19 cellular contexts compared by ENCODE assay signal in the genomic region with DNA sequence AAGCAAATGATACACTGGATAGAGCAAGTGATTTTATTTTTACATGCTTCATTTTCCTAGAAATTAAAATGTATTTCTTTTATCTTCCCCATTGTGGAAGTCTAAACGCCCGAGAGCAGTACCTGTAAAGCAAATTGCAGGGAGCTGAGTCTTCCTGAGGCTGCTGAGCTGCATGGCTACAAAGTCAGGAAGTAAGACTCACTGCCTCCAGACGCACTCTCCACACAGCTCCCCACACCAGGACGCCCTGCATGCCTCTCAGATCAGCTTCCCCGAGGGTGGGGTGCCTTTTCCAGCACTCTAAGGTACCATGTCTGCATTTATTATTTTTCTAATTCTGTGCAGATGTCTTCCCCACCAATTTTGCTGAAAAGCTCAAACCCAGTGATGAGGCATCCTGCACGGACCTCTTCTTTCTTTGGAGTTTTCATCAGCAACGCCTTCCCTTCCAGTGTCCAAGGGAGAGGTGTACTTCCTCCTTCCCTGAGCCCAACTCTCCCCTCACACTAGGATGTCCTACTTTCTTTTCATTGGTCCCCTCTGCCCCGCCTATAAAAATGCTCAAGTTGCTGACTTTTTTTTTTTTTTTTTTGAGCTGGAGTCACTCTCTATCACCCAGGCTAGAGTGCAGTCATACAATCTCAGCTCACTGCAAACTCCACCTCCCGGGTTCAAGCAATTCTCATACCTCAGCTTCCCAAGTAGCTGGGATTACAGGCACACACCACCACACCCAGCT.
A peak's percentile ranks its signal among the peaks of the same experiment; 100 is the strongest.
DNase-seq lines count a peak whose midpoint lies in the region; ATAC-seq and TF ChIP-seq lines count a peak whose summit lies in the region.
"Had no signal": no experiment of that assay in that cellular context is flagged by ENCODE, and none has a peak within 500 bp of the region (broad histone marks: within the 10 kb centered on the region; RNA-seq: fewer than 3 reads in every experiment).

No MANE protein-coding gene starts in this region.

- H3K18ac ChIP-seq in H9 (ENCODE audit: insufficient read length, low read depth, low read length) = no peak overlapping the region

- no peak overlapping the region for H3K23ac ChIP-seq in H9 (ENCODE audit: insufficient read length, low read depth, low read length)

- no peaks in the 10 kb centered on the region for H3K27me3 Mint-ChIP-seq in H9 (ENCODE audit: low read depth)
- H3K27me3 Mint-ChIP-seq: B cell had no signal

- H2AFZ ChIP-seq in H9 (ENCODE audit: low read length) = no peak overlapping the region

- H3K27ac Mint-ChIP-seq in H9 = peak overlapping the region; percentile 39 to 86 (median 76); a peak in 5 of 7 replicates
- H3K27ac Mint-ChIP-seq: B cell had no signal

- no peaks in the 10 kb centered on the region for H3K79me1 ChIP-seq in H9 (ENCODE audit: insufficient read depth, low read depth, low read length, poor library complexity, severe bottlenecking)

- H2BK20ac ChIP-seq in H9 (ENCODE audit: low read depth, low read length, poor library complexity, severe bottlenecking) = no peak overlapping the region

- no peaks in the 10 kb centered on the region for H3K79me2 ChIP-seq in H9 (ENCODE audit: insufficient read depth, low read length)

- no peak overlapping the region for H3K14ac ChIP-seq in H9 (ENCODE audit: insufficient read depth, low read length)

- H3K9me3 ChIP-seq in H9 (ENCODE audit: control insufficient read depth, low read depth, low read length) (no peaks in the 10 kb centered on the region), neutrophil (no peaks in the 10 kb centered on the region)
- H3K9me3 ChIP-seq: gastrocnemius medialis, pancreas, thoracic aorta had no signal

- H3K27ac ChIP-seq in H9 (ENCODE audit: insufficient read length, low read depth, low read length) (no peak overlapping the region), brain microvascular endothelial cell (no peak overlapping the region), neutrophil (peak overlapping the region; percentile 70)
- H3K27ac ChIP-seq: gastrocnemius medialis, left ventricle myocardium inferior, pancreas, thoracic aorta had no signal

- peaks cover 5% of the 10 kb centered on the region; the same call in 1 of the 2 replicates for H3K4me1 ChIP-seq in H9 (ENCODE audit: insufficient read depth, low read length)
- H3K4me1 ChIP-seq in neutrophil (ENCODE audit: control insufficient read depth in 1 of 2, insufficient read depth in 1 of 2, low read depth in 1 of 2, low read length in 1 of 2) = peaks cover 22 to 24% of the 10 kb centered on the region in 2 experiments
- H3K4me1 ChIP-seq: gastrocnemius medialis, left ventricle myocardium inferior, pancreas had no signal

- no peaks in the 10 kb centered on the region for H3K9me3 Mint-ChIP-seq in H9

- H3K4me3 Mint-ChIP-seq in H9 = no peak overlapping the region
- H3K4me3 Mint-ChIP-seq: B cell had no signal

- H3K27me3 ChIP-seq in H9 (ENCODE audit: insufficient read depth, low read length) (no peaks in the 10 kb centered on the region), brain microvascular endothelial cell (replicated peaks) (no peaks in the 10 kb centered on the region), neutrophil (no peaks in the 10 kb centered on the region)
- H3K27me3 ChIP-seq: gastrocnemius medialis, pancreas had no signal

- no peak overlapping the region for H3K9ac ChIP-seq in H9 (ENCODE audit: extremely low read depth, insufficient read length, low read length)

- H4K8ac ChIP-seq in H9 (replicated peaks; ENCODE audit: insufficient read length, low read depth, low read length) = no peak overlapping the region

- H2BK15ac ChIP-seq in H9 (ENCODE audit: low read depth, low read length) = no peak overlapping the region

- H3K4me1 Mint-ChIP-seq in H9 = peaks cover 20 to 36% of the 10 kb centered on the region in 2 experiments

- TF ChIP-seq CTCF in H9 (conservative IDR thresholded peaks at IDR 0.05) (no peak), brain microvascular endothelial cell (IDR thresholded peaks at IDR 0.05; ENCODE audit: low read depth, low read length, missing control alignments) (no peak), neutrophil (IDR thresholded peaks at IDR 0.05) (no peak)

- WGBS in H9 (ENCODE audit: extremely low coverage, insufficient read length, low lambda C conversion rate) = no CpG with 5 or more reads among the region's 9 CpGs

- no peak overlapping the region for H3K4me3 ChIP-seq in brain microvascular endothelial cell (ENCODE audit: low read depth, low read length)
- no peak overlapping the region for H3K4me3 ChIP-seq in neutrophil (ENCODE audit: low read depth in 1 of 2, low read length in 1 of 2)
- H3K4me3 ChIP-seq: gastrocnemius medialis, left ventricle myocardium inferior, pancreas, thoracic aorta had no signal

- H3K23me2 ChIP-seq in H9 (ENCODE audit: insufficient read length, low read depth, low read length, poor library complexity, severe bottlenecking) = no peaks in the 10 kb centered on the region

- no peak overlapping the region for H2AK5ac ChIP-seq in H9 (ENCODE audit: insufficient read length, low read length)

- no peak overlapping the region for H2BK5ac ChIP-seq in H9 (ENCODE audit: insufficient read length, low read length)

- H4K20me1 ChIP-seq in H9 (ENCODE audit: control insufficient read depth, insufficient read depth, insufficient read length) = no peaks in the 10 kb centered on the region

- no peak overlapping the region for H3K56ac ChIP-seq in H9 (ENCODE audit: insufficient read length, low read depth, low read length)

- H4K5ac ChIP-seq in H9 (ENCODE audit: insufficient read length, low read depth, low read length) = no peak overlapping the region

- H3K4me2 ChIP-seq in H9 (ENCODE audit: insufficient read depth, insufficient read length, low read length) = no peak overlapping the region

- H3K36me3 ChIP-seq in brain microvascular endothelial cell (replicated peaks) (peaks cover 14% of the 10 kb centered on the region), neutrophil (no peaks in the 10 kb centered on the region)
- H3K36me3 ChIP-seq: gastrocnemius medialis had no signal

- ATAC-seq in GM18498 (IDR thresholded peaks at IDR 0.05; ENCODE audit: unreplicated experiment) = no peak
- ATAC-seq: gastrocnemius medialis, pancreas had no signal

- in situ Hi-C loops in brain microvascular endothelial cell (cut with HindIII; ENCODE audit: low pct_ligation_motif_present, low sequenced_read_pairs) = no loop called here

- H2BK120ac ChIP-seq in H9 (ENCODE audit: low read depth, low read length, poor library complexity, severe bottlenecking) = no peak overlapping the region

- DNase-seq in H9 (peak; percentile 41), LoVo (ENCODE audit: low spot score) (peak; percentile 39), brain microvascular endothelial cell (peak; percentile 13), DMS153 (lab: John Stamatoyannopoulos, UW) (no peak), NCI-H524 (lab: John Stamatoyannopoulos, UW) (no peak)
- DNase-seq: activated CD4-positive, alpha-beta T cell treated with anti-CD3 and anti-CD28 coated beads for 1 hour; activated gamma-delta T cell treated with Interleukin-2 at 50 U/mL for 16 hours; cortex of kidney; gastrocnemius medialis; left ventricle myocardium inferior; NCI-H187; NCI-H446 treated with DMSO at 0.1 percent for 48 hours; pancreas; SIG-M5; stimulated activated CD4-positive, alpha-beta T cell treated with anti-CD3 and anti-CD28 coated beads, Interleukin-4, amount 100 ng/mL, for 1 hour had no signal

- no peak overlapping the region for H3T11ph ChIP-seq in H9 (ENCODE audit: low read length)

- no peak overlapping the region for H4K91ac ChIP-seq in H9 (ENCODE audit: insufficient read length, low read depth, low read length)

- peaks cover 46 to 68% (median 57%) of the 10 kb centered on the region in 3 experiments; a peak in 6 of 7 replicates for H3K36me3 Mint-ChIP-seq in H9 (ENCODE audit: insufficient read depth in 1 of 3, low read depth in 3 of 3)

- H2BK12ac ChIP-seq in H9 (ENCODE audit: insufficient read length, low read depth, low read length) = no peak overlapping the region

- H3K4ac ChIP-seq in H9 (ENCODE audit: low read depth, low read length) = no peak overlapping the region

Comparison
In these comparisons a context has a peak if more than half of its experiments do, and no peak if none do; other contexts are left out.
1. DNase-seq: peak in H9 (single experiment), LoVo (single experiment) and brain microvascular endothelial cell (single experiment); none in DMS153 (single experiment) and NCI-H524 (0 of 2).